1 cellular context compared by ENCODE assay signal in genomic region chr3:105827959-105828358, GRCh38.
A peak's percentile ranks its signal among the peaks of the same experiment; 100 is the strongest.
TF ChIP-seq lines count a peak whose summit lies in the region.

No MANE protein-coding gene starts in this region.

TF ChIP-seq in SK-N-SH, 30 proteins besides CTCF, POLR2A, EP300 and RAD21 (continued from another document):
- TF ChIP-seq, protein P1, sequence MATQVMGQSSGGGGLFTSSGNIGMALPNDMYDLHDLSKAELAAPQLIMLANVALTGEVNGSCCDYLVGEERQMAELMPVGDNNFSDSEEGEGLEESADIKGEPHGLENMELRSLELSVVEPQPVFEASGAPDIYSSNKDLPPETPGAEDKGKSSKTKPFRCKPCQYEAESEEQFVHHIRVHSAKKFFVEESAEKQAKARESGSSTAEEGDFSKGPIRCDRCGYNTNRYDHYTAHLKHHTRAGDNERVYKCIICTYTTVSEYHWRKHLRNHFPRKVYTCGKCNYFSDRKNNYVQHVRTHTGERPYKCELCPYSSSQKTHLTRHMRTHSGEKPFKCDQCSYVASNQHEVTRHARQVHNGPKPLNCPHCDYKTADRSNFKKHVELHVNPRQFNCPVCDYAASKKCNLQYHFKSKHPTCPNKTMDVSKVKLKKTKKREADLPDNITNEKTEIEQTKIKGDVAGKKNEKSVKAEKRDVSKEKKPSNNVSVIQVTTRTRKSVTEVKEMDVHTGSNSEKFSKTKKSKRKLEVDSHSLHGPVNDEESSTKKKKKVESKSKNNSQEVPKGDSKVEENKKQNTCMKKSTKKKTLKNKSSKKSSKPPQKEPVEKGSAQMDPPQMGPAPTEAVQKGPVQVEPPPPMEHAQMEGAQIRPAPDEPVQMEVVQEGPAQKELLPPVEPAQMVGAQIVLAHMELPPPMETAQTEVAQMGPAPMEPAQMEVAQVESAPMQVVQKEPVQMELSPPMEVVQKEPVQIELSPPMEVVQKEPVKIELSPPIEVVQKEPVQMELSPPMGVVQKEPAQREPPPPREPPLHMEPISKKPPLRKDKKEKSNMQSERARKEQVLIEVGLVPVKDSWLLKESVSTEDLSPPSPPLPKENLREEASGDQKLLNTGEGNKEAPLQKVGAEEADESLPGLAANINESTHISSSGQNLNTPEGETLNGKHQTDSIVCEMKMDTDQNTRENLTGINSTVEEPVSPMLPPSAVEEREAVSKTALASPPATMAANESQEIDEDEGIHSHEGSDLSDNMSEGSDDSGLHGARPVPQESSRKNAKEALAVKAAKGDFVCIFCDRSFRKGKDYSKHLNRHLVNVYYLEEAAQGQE (IDR thresholded peaks at IDR 0.05; ENCODE audit: low read depth, low read length) = no peak; the same call in 1 of the 2 replicates
- TF ChIP-seq TEAD4 (IDR thresholded peaks at IDR 0.05; ENCODE audit: borderline replicate concordance, insufficient read depth) = no peak
- peak; percentile 53 for TF ChIP-seq PBX3 (IDR thresholded peaks at IDR 0.05)
- no peak for TF ChIP-seq RXRA (IDR thresholded peaks at IDR 0.05; ENCODE audit: borderline replicate concordance, low read depth)
- TF ChIP-seq POLR2AphosphoS5 (IDR thresholded peaks at IDR 0.05; ENCODE audit: low read depth, low read length) = 0 out of 2 replicates have a peak, but pooled peaks have one; percentile 22
- no peak for TF ChIP-seq MEF2A (IDR thresholded peaks at IDR 0.05; ENCODE audit: borderline replicate concordance, low read depth)
- TF ChIP-seq ELF1 (IDR thresholded peaks at IDR 0.05) = no peak
